In the genomic region with DNA sequence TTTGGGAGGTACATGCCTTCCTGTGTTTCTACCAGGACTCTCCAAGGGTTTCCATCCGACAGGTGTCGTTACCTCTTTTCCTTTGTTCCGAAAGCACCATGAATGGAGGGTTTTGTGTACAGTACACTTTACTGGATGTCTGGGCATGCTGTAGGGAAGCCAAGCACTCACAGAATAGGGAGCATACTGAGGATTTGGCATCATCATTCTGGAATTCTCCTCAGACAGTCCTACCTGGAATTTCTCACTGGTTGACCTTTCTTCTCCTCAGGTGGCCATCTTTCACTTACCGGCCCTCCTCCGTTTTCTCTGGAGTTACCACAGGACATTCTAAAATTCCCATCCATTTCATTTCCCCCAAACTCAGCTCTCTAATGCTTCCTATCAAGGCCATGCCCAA, we compare ENCODE assay signal across 32 cellular contexts. TPM values are rescaled to one million over a fixed set of nuclear protein-coding genes. Genes with fewer than 3 reads are reported as not detected.
"Had no signal": no experiment of that assay in that cellular context is flagged by ENCODE, and none has a peak within 500 bp of the region (broad histone marks: within the 10 kb centered on the region; RNA-seq: fewer than 3 reads in every experiment).

No MANE protein-coding gene starts in this region.

- H3K36me3 Mint-ChIP-seq: natural killer cell had no signal

- ATAC-seq: activated CD4-positive, alpha-beta T cell treated with anti-CD3 and anti-CD28 coated beads for 36 hours; body of pancreas; effector memory CD8-positive, alpha-beta T cell; gastroesophageal sphincter; left lung; natural killer cell had no signal

- H3K4me3 ChIP-seq: adrenal gland, body of pancreas, cardiac muscle cell, gastroesophageal sphincter, left lung, lower lobe of right lung, right atrium auricular region, smooth muscle cell, suprapubic skin, tibial artery had no signal

- DNase-seq: activated CD4-positive, alpha-beta T cell treated with anti-CD3 and anti-CD28 coated beads for 36 hours; activated CD4-positive, alpha-beta T cell treated with anti-CD3 and anti-CD28 coated beads, Interleukin-2, amount 50 U/mL, for 48 hours; activated CD4-positive, CD25-positive, alpha-beta regulatory T cell; activated CD8-positive, alpha-beta memory T cell treated with anti-CD3 and anti-CD28 coated beads for 24 hours; activated naive CD4-positive, alpha-beta T cell treated with anti-CD3 and anti-CD28 coated beads for 36 hours; activated naive CD8-positive, alpha-beta T cell treated with anti-CD3 and anti-CD28 coated beads for 36 hours; adrenal gland; body of pancreas; cortex of kidney; effector memory CD8-positive, alpha-beta T cell; left lung; lower lobe of right lung; mesenchymal stem cell; natural killer cell; stimulated activated CD4-positive, alpha-beta T cell treated with anti-CD3 and anti-CD28 coated beads, Interleukin-1b, Interleukin-23, amount 100 ng/mL, for 48 hours; stimulated activated naive CD4-positive, alpha-beta T cell had no signal

- H3K4me1 ChIP-seq: body of pancreas had no signal

- H3K27ac Mint-ChIP-seq: activated CD4-positive, alpha-beta T cell treated with anti-CD3 and anti-CD28 coated beads for 36 hours; activated naive CD4-positive, alpha-beta T cell treated with anti-CD3 and anti-CD28 coated beads for 36 hours; activated naive CD8-positive, alpha-beta T cell treated with anti-CD3 and anti-CD28 coated beads for 36 hours; effector memory CD8-positive, alpha-beta T cell; natural killer cell; T-helper 2 cell treated with Interferon-gamma antibody and Interleukin-4, amounts not matched to agents 5 μg/mL and 100 μg/mL, for 36 hours had no signal

- H3K27me3 Mint-ChIP-seq: activated CD4-positive, alpha-beta T cell treated with anti-CD3 and anti-CD28 coated beads for 36 hours; activated naive CD8-positive, alpha-beta T cell treated with anti-CD3 and anti-CD28 coated beads for 36 hours; effector memory CD8-positive, alpha-beta T cell had no signal

- H3K27me3 ChIP-seq: adrenal gland, body of pancreas, cardiac muscle cell, gastroesophageal sphincter, left lung, right atrium auricular region, suprapubic skin, tibial artery had no signal

- H3K9me3 ChIP-seq: adrenal gland, body of pancreas, lower lobe of right lung had no signal

- H3K27ac ChIP-seq: body of pancreas, cardiac muscle cell, gastroesophageal sphincter, lower lobe of right lung, right atrium auricular region, suprapubic skin, tibial artery had no signal

- H3K9me3 Mint-ChIP-seq: natural killer cell had no signal

- H3K4me3 Mint-ChIP-seq: activated CD4-positive, alpha-beta T cell treated with anti-CD3 and anti-CD28 coated beads for 36 hours; activated naive CD4-positive, alpha-beta T cell treated with anti-CD3 and anti-CD28 coated beads for 36 hours; activated naive CD8-positive, alpha-beta T cell treated with anti-CD3 and anti-CD28 coated beads for 36 hours; effector memory CD8-positive, alpha-beta T cell; natural killer cell; T-helper 2 cell treated with Interferon-gamma antibody and Interleukin-4, amounts not matched to agents 5 μg/mL and 100 μg/mL, for 36 hours had no signal

- H3K36me3 ChIP-seq: adrenal gland, cardiac muscle cell, gastroesophageal sphincter, left lung, lower lobe of right lung, right atrium auricular region, suprapubic skin, tibial artery had no signal

- H3K4me1 Mint-ChIP-seq: natural killer cell had no signal

RNA-seq across cellular contexts. Expression of a gene that starts 5.9 kb away (rescaled TPM):
- total RNA-seq: activated CD4-positive, alpha-beta T cell treated with anti-CD3 and anti-CD28 coated beads for 36 hours; activated naive CD4-positive, alpha-beta T cell treated with anti-CD3 and anti-CD28 coated beads for 36 hours; activated naive CD8-positive, alpha-beta T cell treated with anti-CD3 and anti-CD28 coated beads for 36 hours; body of pancreas; cardiac muscle cell; cerebellum; fibroblast of lung; fibroblast of villous mesenchyme; pulmonary artery endothelial cell; smooth muscle cell; suprapubic skin; urinary bladder had no signal
- polyA plus RNA-seq: cardiac muscle cell, fibroblast of lung, smooth muscle cell had no signal

RNA-seq across cellular contexts. Expression of a gene that starts 30.9 kb away (rescaled TPM):
- total RNA-seq: activated CD4-positive, alpha-beta T cell treated with anti-CD3 and anti-CD28 coated beads for 36 hours; activated naive CD4-positive, alpha-beta T cell treated with anti-CD3 and anti-CD28 coated beads for 36 hours; fibroblast of lung had no signal
- polyA plus RNA-seq: cardiac muscle cell had no signal

RNA-seq across cellular contexts. Expression of a gene that starts 46.3 kb away (rescaled TPM):
- total RNA-seq: activated CD4-positive, alpha-beta T cell treated with anti-CD3 and anti-CD28 coated beads for 36 hours; activated naive CD4-positive, alpha-beta T cell treated with anti-CD3 and anti-CD28 coated beads for 36 hours; activated naive CD8-positive, alpha-beta T cell treated with anti-CD3 and anti-CD28 coated beads for 36 hours; adrenal gland; aorta; cerebellum; endothelial cell of umbilical vein; fibroblast of lung; fibroblast of villous mesenchyme; mononuclear cell; natural killer cell; omental fat pad; pulmonary artery endothelial cell; right atrium auricular region had no signal
- polyA plus RNA-seq: adrenal gland, cardiac muscle cell, endothelial cell of umbilical vein, fibroblast of lung had no signal
